In genomic region chr13:73662833-73663232, GRCh38 we compare ENCODE assay signal across 27 cellular contexts.
DNase-seq lines count a peak whose midpoint lies in the region; ATAC-seq, FAIRE-seq and TF ChIP-seq lines count a peak whose summit lies in the region.
"Had no signal": no experiment of that assay in that cellular context is flagged by ENCODE, and none has a peak within 500 bp of the region (broad histone marks: within the 10 kb centered on the region; RNA-seq: fewer than 3 reads in every experiment).

No MANE protein-coding gene starts in this region.

- 100% methylated on average over 7 of the region's 8 CpGs for WGBS in mammary epithelial cell (ENCODE audit: low coverage, missing lambda C conversion rate)
- WGBS in A549 (ENCODE audit: missing lambda C conversion rate) = 98% methylated on average over 8 of the region's 8 CpGs
- WGBS in H1 (ENCODE audit: extremely low coverage in 1 of 2, insufficient coverage in 1 of 2, insufficient read length in 1 of 2, insufficient replicate concordance in 2 of 2, low coverage in 1 of 2, low lambda C conversion rate in 2 of 2, missing lambda C conversion rate in 1 of 2), 2 experiments = 98% methylated on average over 8 of the region's 8 CpGs; no CpG with 5 or more reads in 1 of the 2 experiments

- H3K79me1 ChIP-seq in H1 (ENCODE audit: low read depth, low read length) = no peaks in the 10 kb centered on the region

- H2BK20ac ChIP-seq in H1 (ENCODE audit: low read length) = no peak overlapping the region

- H3K9ac ChIP-seq in mammary epithelial cell (ENCODE audit: insufficient read depth, low read length) = no peak overlapping the region
- no peak overlapping the region for H3K9ac ChIP-seq in H1 (replicated peaks in 1 of 4; ENCODE audit: extremely low read depth in 1 of 4, low read depth in 3 of 4, low read length in 3 of 4)
- H3K9ac ChIP-seq: BLaER1 had no signal

- H3K4ac ChIP-seq in H1 (replicated peaks; ENCODE audit: insufficient read length, low read depth, low read length) = no peak overlapping the region

- H4K8ac ChIP-seq in H1 (ENCODE audit: extremely low read depth, insufficient read depth, low read length) = no peak overlapping the region

- no peak for ATAC-seq in A549
- no peak for ATAC-seq in GM18519 (IDR thresholded peaks at IDR 0.05; ENCODE audit: low FRiP score, unreplicated experiment)
- ATAC-seq: GM12878 had no signal

- H3K27ac ChIP-seq in mammary epithelial cell (ENCODE audit: insufficient read depth, low read depth, low read length) = no peak overlapping the region
- H3K27ac ChIP-seq in breast epithelium = no peak overlapping the region
- H3K27ac ChIP-seq in A549 = no peak overlapping the region
- no peak overlapping the region for H3K27ac ChIP-seq in H1 (ENCODE audit: low read depth, low read length)
- H3K27ac ChIP-seq: 22Rv1, BLaER1 had no signal

- H2BK12ac ChIP-seq in H1 (ENCODE audit: low read depth, low read length) = no peak overlapping the region

- TF ChIP-seq CTCF in mammary epithelial cell (conservative IDR thresholded peaks at IDR 0.05 in 1 of 2, IDR thresholded peaks at IDR 0.05 in 1 of 2; ENCODE audit: extremely low read depth in 1 of 2, insufficient read depth in 1 of 2, low read depth in 1 of 2, low read length in 2 of 2) (no peak), breast epithelium (IDR thresholded peaks at IDR 0.05) (no peak), A549 (IDR thresholded peaks at IDR 0.05) (no peak), H1 (IDR thresholded peaks at IDR 0.05; ENCODE audit: control extremely low read depth in 1 of 3, insufficient read depth in 1 of 3, low read depth in 1 of 3, low read length in 3 of 3) (no peak)

- no peaks in the 10 kb centered on the region for H4K20me1 ChIP-seq in mammary epithelial cell (ENCODE audit: insufficient read depth, low read length)
- H4K20me1 ChIP-seq in H1 (replicated peaks in 1 of 2; ENCODE audit: control insufficient read depth in 1 of 2, insufficient read depth in 2 of 2, low read length in 2 of 2) = no peaks in the 10 kb centered on the region
- H4K20me1 ChIP-seq: BLaER1 had no signal

- H2AK5ac ChIP-seq in H1 (ENCODE audit: low read depth, low read length) = no peak overlapping the region

- H3K27me3 ChIP-seq in mammary epithelial cell (ENCODE audit: insufficient read depth, low read length) = no peaks in the 10 kb centered on the region
- no peaks in the 10 kb centered on the region for H3K27me3 ChIP-seq in breast epithelium
- H3K27me3 ChIP-seq in H1 (replicated peaks in 1 of 4; ENCODE audit: control insufficient read depth in 3 of 4, extremely low read depth in 1 of 4, insufficient read depth in 3 of 4, low read length in 3 of 4) = no peaks in the 10 kb centered on the region
- H3K27me3 ChIP-seq: BLaER1 had no signal

- TF ChIP-seq EP300 in A549 (IDR thresholded peaks at IDR 0.05) (no peak), H1 (IDR thresholded peaks at IDR 0.05; ENCODE audit: borderline replicate concordance in 1 of 2, low read depth in 2 of 2, low read length in 2 of 2) (no peak)

- no peak overlapping the region for H2BK5ac ChIP-seq in H1 (ENCODE audit: low read depth, low read length)

- no peaks in the 10 kb centered on the region for H3K23me2 ChIP-seq in H1 (ENCODE audit: low read depth, low read length)

- H3K4me2 ChIP-seq in mammary epithelial cell (ENCODE audit: insufficient read depth, low read depth, low read length) (no peak overlapping the region), A549 (no peak overlapping the region), H1 (ENCODE audit: insufficient read depth in 1 of 2, low read depth in 2 of 2, low read length in 2 of 2) (no peak overlapping the region)
- H3K4me2 ChIP-seq: BLaER1 had no signal

- H3K4me1 ChIP-seq in mammary epithelial cell (ENCODE audit: insufficient read depth, low read length) = peaks cover under 1% of the 10 kb centered on the region
- H3K4me1 ChIP-seq in breast epithelium = no peaks in the 10 kb centered on the region
- H3K4me1 ChIP-seq in A549 = no peaks in the 10 kb centered on the region
- H3K4me1 ChIP-seq in H1 (replicated peaks in 1 of 4; ENCODE audit: control insufficient read depth in 3 of 4, insufficient read depth in 4 of 4, low read length in 3 of 4) = no peaks in the 10 kb centered on the region; a peak in 1 of 7 replicates
- H3K4me1 ChIP-seq: BE2C had no signal

- FAIRE-seq in A549 (lab: Jason Lieb, UNC) (no peak), H1 (lab: Jason Lieb, UNC) (no peak)
- FAIRE-seq: GM12878, GM12892, GM18507, GM19239 had no signal

- no peak overlapping the region for H3K56ac ChIP-seq in H1 (replicated peaks; ENCODE audit: insufficient read length, low read depth, low read length)

- BruUV-seq in mammary epithelial cell (replicated peaks; lab: Mats Ljungman, UMichigan) = no TSS peak

- intact Hi-C loops in mammary epithelial cell (cut with micrococcal nuclease) = no loop called here
- intact Hi-C loops in breast epithelium (cut with DNase I; ENCODE audit: low total_unique reads) = no loop called here

- no peak overlapping the region for H3K14ac ChIP-seq in H1 (ENCODE audit: insufficient read length)

- TF ChIP-seq RAD21 in A549 (conservative IDR thresholded peaks at IDR 0.05 in 1 of 2, IDR thresholded peaks at IDR 0.05 in 1 of 2) = no peak
- TF ChIP-seq RAD21 in H1 (IDR thresholded peaks at IDR 0.05 in 1 of 2, conservative IDR thresholded peaks at IDR 0.05 in 1 of 2; ENCODE audit: low read depth in 2 of 2, low read length in 2 of 2) = no peak

- no peak overlapping the region for H2BK15ac ChIP-seq in H1 (ENCODE audit: low read length)

- in situ Hi-C loops in mammary epithelial cell (cut with MboI; ENCODE audit: low sequenced_read_pairs in 2 of 2) = no loop called here

- H4K5ac ChIP-seq in H1 (ENCODE audit: insufficient read length, low read depth, low read length) = no peak overlapping the region

- H3K23ac ChIP-seq in H1 (ENCODE audit: insufficient read length) = no peak overlapping the region

- POLR2A ChIA-PET in A549 (lab: Yijun Ruan, JAX) (interaction anchor here (0.6 kb wide), 1 partner anchor 764 kb away, joined by 5 read pairs; no protein-coding TSS in a partner anchor), H1 (lab: Charles Lee; ENCODE audit: partially characterized antibody) (interaction anchor here (0.6 kb wide), 1 partner anchor 15 kb away, joined by 3 read pairs; no protein-coding TSS in a partner anchor)

- no peak overlapping the region for H3K4me3 ChIP-seq in mammary epithelial cell (replicated peaks in 1 of 3; ENCODE audit: insufficient read depth in 1 of 3, low read depth in 2 of 3, low read length in 3 of 3)
- no peak overlapping the region for H3K4me3 ChIP-seq in breast epithelium
- no peak overlapping the region for H3K4me3 ChIP-seq in A549
- H3K4me3 ChIP-seq in H1 (ENCODE audit: extremely low read depth in 1 of 4, insufficient read depth in 2 of 4, low read depth in 3 of 4, low read length in 4 of 4) = no peak overlapping the region
- H3K4me3 ChIP-seq: BLaER1, GM12878 had no signal

- no peaks in the 10 kb centered on the region for H3K36me3 ChIP-seq in mammary epithelial cell (ENCODE audit: insufficient read depth, low read length)
- H3K36me3 ChIP-seq in breast epithelium = no peaks in the 10 kb centered on the region
- H3K36me3 ChIP-seq in H1 (ENCODE audit: control insufficient read depth in 2 of 4, insufficient read depth in 4 of 4, low read length in 3 of 4) = no peaks in the 10 kb centered on the region
- H3K36me3 ChIP-seq: BE2C, BLaER1 had no signal

- H2AFZ ChIP-seq in mammary epithelial cell (ENCODE audit: low read depth, low read length) = peak overlapping the region; percentile 1
- H2AFZ ChIP-seq in H1 (ENCODE audit: low read length) = no peak overlapping the region

- TF ChIP-seq POLR2A in breast epithelium (IDR thresholded peaks at IDR 0.05) (no peak), A549 (IDR thresholded peaks at IDR 0.05; ENCODE audit: low read length) (no peak), H1 (IDR thresholded peaks at IDR 0.05; ENCODE audit: control extremely low read depth in 1 of 2, low read depth in 2 of 2, low read length in 2 of 2) (no peak)

- CTCF ChIA-PET in mammary epithelial cell (lab: Charles Lee; ENCODE audit: low non-redundant PET) = no interaction called here
- CTCF ChIA-PET in A549 (lab: Yijun Ruan, JAX) = interaction anchor here (0.6 kb wide), 2 partner anchors 257 to 1019 kb away, joined by 3 read pairs; no protein-coding TSS in a partner anchor
- CTCF ChIA-PET in H1 (lab: Charles Lee; ENCODE audit: partially characterized antibody) = interaction anchor here (0.6 kb wide), 1 partner anchor 628 kb away, joined by 3 read pairs; no protein-coding TSS in a partner anchor

- DNase-seq in mammary epithelial cell (no peak), breast epithelium (ENCODE audit: low spot score in 2 of 2) (no peak), A549 (ENCODE audit: low read depth in 1 of 2, low spot score in 1 of 2) (no peak), RPMI8226 (peak; percentile 3), H1 (ENCODE audit: low read depth in 1 of 2, low spot score in 2 of 2) (no peak), SHP77 treated with DMSO at 0.1 percent for 48 hours (lab: John Stamatoyannopoulos, UW) (no peak)
- DNase-seq: ACHN; BE2C; C1 segment of cervical spinal cord; CD4-positive, alpha-beta memory T cell; CD4-positive, CD25-positive, alpha-beta regulatory T cell; CD8-positive, alpha-beta memory T cell; COR-L47; DMS 273 treated with DMSO at 0.1 percent for 48 hours; DMS153; DMS53; DMS79; DND-41; EL; GDM1 had no signal

- H2BK120ac ChIP-seq in H1 (replicated peaks; ENCODE audit: low read depth, low read length) = no peak overlapping the region

- H4K91ac ChIP-seq in H1 (replicated peaks; ENCODE audit: insufficient read length, low read length) = no peak overlapping the region

- dilution Hi-C loops in mammary epithelial cell (cut with HindIII; ENCODE audit: low sequenced_read_pairs) = no loop called here

- H3K9me3 ChIP-seq in mammary epithelial cell (replicated peaks; ENCODE audit: insufficient read depth, low read length) (no peaks in the 10 kb centered on the region), breast epithelium (no peaks in the 10 kb centered on the region), A549 (no peaks in the 10 kb centered on the region), H1 (ENCODE audit: insufficient read depth in 2 of 2, low read depth in 1 of 2, low read length in 1 of 2) (no peaks in the 10 kb centered on the region)
- H3K9me3 ChIP-seq: BE2C, BLaER1 had no signal

- no peaks in the 10 kb centered on the region for H3K79me2 ChIP-seq in mammary epithelial cell (ENCODE audit: insufficient read depth, low read length)
- no peaks in the 10 kb centered on the region for H3K79me2 ChIP-seq in H1 (ENCODE audit: control insufficient read depth in 1 of 2, insufficient read depth in 2 of 2, low read length in 2 of 2)

- no peak overlapping the region for H3K18ac ChIP-seq in H1 (ENCODE audit: extremely low read depth, low read length)

TF ChIP-seq in A549, 52 proteins besides CTCF, POLR2A, EP300 and RAD21 (continues in another document):
- TF ChIP-seq MAFK (IDR thresholded peaks at IDR 0.05; ENCODE audit: partially characterized antibody) (peak; percentile 84), HOXB13 (CRISPR knock-in tag; IDR thresholded peaks at IDR 0.05; ENCODE audit: low read depth) (no peak), MYC (IDR thresholded peaks at IDR 0.05; ENCODE audit: borderline replicate concordance, low read length) (no peak)

TF ChIP-seq in H1, 55 proteins besides CTCF, POLR2A, EP300 and RAD21:
- TF ChIP-seq MAFK (IDR thresholded peaks at IDR 0.05; ENCODE audit: low read depth, low read length) = peak; percentile 30; the same call in 1 of the 2 replicates
- no peak for TF ChIP-seq SIN3A (conservative IDR thresholded peaks at IDR 0.05 in 1 of 2, IDR thresholded peaks at IDR 0.05 in 1 of 2; ENCODE audit: low read depth in 1 of 2, low read length in 2 of 2)
